In the genomic region with DNA sequence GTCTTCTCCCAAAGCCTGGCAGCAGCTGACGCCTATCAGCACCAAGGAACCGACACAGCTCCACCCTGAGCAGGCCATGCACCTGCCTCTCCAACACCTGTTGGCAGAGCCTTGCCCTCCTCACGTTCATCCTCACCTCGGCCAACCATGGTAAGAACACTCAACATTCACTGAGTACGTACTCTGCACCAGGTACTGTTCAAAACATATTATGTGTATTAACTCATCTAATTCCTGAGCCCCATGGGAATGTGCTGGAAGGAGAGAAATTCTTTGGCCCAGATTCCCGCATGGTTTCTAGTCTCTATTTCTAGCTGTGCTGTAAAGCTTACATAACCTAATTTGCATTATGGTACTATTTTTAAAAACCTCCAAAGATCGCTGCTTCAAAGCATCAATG, we compare ENCODE assay signal across 15 cellular contexts.
DNase-seq lines count a peak whose midpoint lies in the region; ATAC-seq and TF ChIP-seq lines count a peak whose summit lies in the region.
"Had no signal": no experiment of that assay in that cellular context is flagged by ENCODE, and none has a peak within 500 bp of the region (broad histone marks: within the 10 kb centered on the region; RNA-seq: fewer than 3 reads in every experiment).

No MANE protein-coding gene starts in this region.

- DNase-seq in DMS79 treated with DMSO at 0.1 percent for 48 hours (lab: John Stamatoyannopoulos, UW): peak; percentile 89
- DNase-seq in DMS79 (lab: John Stamatoyannopoulos, UW): no peak
- DNase-seq in left colon: no peak
- no peak for DNase-seq in activated effector memory CD4-positive, alpha-beta T cell treated with anti-CD3 and anti-CD28 coated beads, Interleukin-2, amount 50 U/mL, for 16 hours
- DNase-seq in AG08396 (ENCODE audit: low spot score): no peak
- DNase-seq: activated CD4-positive, alpha-beta memory T cell treated with anti-CD3 and anti-CD28 coated beads, Interleukin-2, amount 10 ng/mL, durations not matched to agents 7 days and 5 days; activated naive CD8-positive, alpha-beta T cell treated with anti-CD3 and anti-CD28 coated beads, Interleukin-2, amount 10 ng/mL, durations not matched to agents 7 days and 5 days; activated T-cell treated with anti-CD3 and anti-CD28 coated beads, Interleukin-2, amount 50 U/mL, for 72 hours; central memory CD4-positive, alpha-beta T cell; NCI-H1092; RPMI8226 had no signal

- no peaks in the 10 kb centered on the region for H3K9me3 Mint-ChIP-seq in brain
- H3K9me3 Mint-ChIP-seq in stimulated activated memory B cell treated with anti-CD40 and anti-IgM and Interleukin-4, amounts not matched to agents 10 μg/mL and 1 μg/mL and 100 μg/mL, for 72 hours: no peaks in the 10 kb centered on the region
- H3K9me3 Mint-ChIP-seq: activated CD4-positive, alpha-beta memory T cell treated with anti-CD3 and anti-CD28 coated beads, Interleukin-2, amount 10 ng/mL, durations not matched to agents 7 days and 5 days; activated naive CD8-positive, alpha-beta T cell treated with anti-CD3 and anti-CD28 coated beads, Interleukin-2, amount 10 ng/mL, durations not matched to agents 7 days and 5 days; activated T-cell treated with anti-CD3 and anti-CD28 coated beads, Interleukin-2, amount 50 U/mL, for 72 hours had no signal

- H3K4me1 Mint-ChIP-seq in brain: peaks cover 26% of the 10 kb centered on the region
- peaks cover 11% of the 10 kb centered on the region for H3K4me1 Mint-ChIP-seq in stimulated activated memory B cell treated with anti-CD40 and anti-IgM and Interleukin-4, amounts not matched to agents 10 μg/mL and 1 μg/mL and 100 μg/mL, for 72 hours
- H3K4me1 Mint-ChIP-seq: activated CD4-positive, alpha-beta memory T cell treated with anti-CD3 and anti-CD28 coated beads, Interleukin-2, amount 10 ng/mL, durations not matched to agents 7 days and 5 days; activated naive CD8-positive, alpha-beta T cell treated with anti-CD3 and anti-CD28 coated beads, Interleukin-2, amount 10 ng/mL, durations not matched to agents 7 days and 5 days had no signal

- H3K27me3 Mint-ChIP-seq in brain: peaks cover 2% of the 10 kb centered on the region
- no peaks in the 10 kb centered on the region for H3K27me3 Mint-ChIP-seq in stimulated activated memory B cell treated with anti-CD40 and anti-IgM and Interleukin-4, amounts not matched to agents 10 μg/mL and 1 μg/mL and 100 μg/mL, for 72 hours
- H3K27me3 Mint-ChIP-seq: activated CD4-positive, alpha-beta memory T cell treated with anti-CD3 and anti-CD28 coated beads, Interleukin-2, amount 10 ng/mL, durations not matched to agents 7 days and 5 days; activated naive CD8-positive, alpha-beta T cell treated with anti-CD3 and anti-CD28 coated beads, Interleukin-2, amount 10 ng/mL, durations not matched to agents 7 days and 5 days had no signal

- H3K27ac Mint-ChIP-seq in brain: peak overlapping the region in 4 of 5 experiments; percentile 44 to 91 (median 78)
- peak overlapping the region; percentile 54 for H3K27ac Mint-ChIP-seq in stimulated activated memory B cell treated with anti-CD40 and anti-IgM and Interleukin-4, amounts not matched to agents 10 μg/mL and 1 μg/mL and 100 μg/mL, for 72 hours
- H3K27ac Mint-ChIP-seq: activated CD4-positive, alpha-beta memory T cell treated with anti-CD3 and anti-CD28 coated beads, Interleukin-2, amount 10 ng/mL, durations not matched to agents 7 days and 5 days; activated naive CD8-positive, alpha-beta T cell treated with anti-CD3 and anti-CD28 coated beads, Interleukin-2, amount 10 ng/mL, durations not matched to agents 7 days and 5 days; activated T-cell treated with anti-CD3 and anti-CD28 coated beads, Interleukin-2, amount 50 U/mL, for 72 hours had no signal

- H3K4me3 Mint-ChIP-seq in brain: peak overlapping the region in 1 of 5 experiments; percentile 59
- no peak overlapping the region for H3K4me3 Mint-ChIP-seq in stimulated activated memory B cell treated with anti-CD40 and anti-IgM and Interleukin-4, amounts not matched to agents 10 μg/mL and 1 μg/mL and 100 μg/mL, for 72 hours
- H3K4me3 Mint-ChIP-seq: activated CD4-positive, alpha-beta memory T cell treated with anti-CD3 and anti-CD28 coated beads, Interleukin-2, amount 10 ng/mL, durations not matched to agents 7 days and 5 days; activated naive CD8-positive, alpha-beta T cell treated with anti-CD3 and anti-CD28 coated beads, Interleukin-2, amount 10 ng/mL, durations not matched to agents 7 days and 5 days; activated T-cell treated with anti-CD3 and anti-CD28 coated beads, Interleukin-2, amount 50 U/mL, for 72 hours had no signal

- intact Hi-C loops in left colon (cut with DNase I, micrococcal nuclease): no loop called here

- ATAC-seq in left colon: peak; percentile 15
- ATAC-seq in stimulated activated memory B cell treated with anti-CD40 and anti-IgM and Interleukin-4, amounts not matched to agents 10 μg/mL and 1 μg/mL and 100 μg/mL, for 72 hours: no peak
- ATAC-seq in GM21367 (IDR thresholded peaks at IDR 0.05; ENCODE audit: unreplicated experiment): no peak
- ATAC-seq: activated T-cell treated with anti-CD3 and anti-CD28 coated beads, Interleukin-2, amount 50 U/mL, for 72 hours; left lobe of liver had no signal

- peaks cover 24% of the 10 kb centered on the region for H3K36me3 Mint-ChIP-seq in brain
- peaks cover 42% of the 10 kb centered on the region for H3K36me3 Mint-ChIP-seq in stimulated activated memory B cell treated with anti-CD40 and anti-IgM and Interleukin-4, amounts not matched to agents 10 μg/mL and 1 μg/mL and 100 μg/mL, for 72 hours

- TF ChIP-seq CTCF in brain (conservative IDR thresholded peaks at IDR 0.05): no peak
